ENCODE assay signal across 11 cellular contexts in the genomic region with DNA sequence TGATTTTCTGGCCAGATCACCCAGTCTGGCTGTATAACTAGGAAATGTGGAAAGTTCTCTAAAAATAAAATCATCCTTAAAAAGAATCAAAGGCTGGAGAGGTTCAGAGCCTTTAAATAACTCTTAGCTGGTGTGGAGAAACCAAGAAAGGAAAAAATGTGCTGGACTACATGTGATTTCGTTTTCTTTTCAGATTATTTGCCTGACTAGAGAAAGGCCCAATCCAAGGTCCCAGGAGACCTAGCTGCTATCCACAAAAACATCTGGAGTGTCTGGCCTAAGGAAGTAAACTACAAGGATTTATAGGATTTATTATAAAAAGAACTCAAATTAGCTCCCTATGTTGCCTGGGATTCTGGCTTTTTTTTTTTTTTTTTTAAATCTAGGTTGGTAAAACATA. TPM values are rescaled to one million over a fixed set of nuclear protein-coding genes. Genes with fewer than 3 reads are reported as not detected.
DNase-seq lines count a peak whose midpoint lies in the region; ATAC-seq, FAIRE-seq and TF ChIP-seq lines count a peak whose summit lies in the region.
"Had no signal": no experiment of that assay in that cellular context is flagged by ENCODE, and none has a peak within 500 bp of the region (broad histone marks: within the 10 kb centered on the region; RNA-seq: fewer than 3 reads in every experiment).

No MANE protein-coding gene starts in this region.

- no peak overlapping the region for H3K14ac ChIP-seq in trophoblast cell (ENCODE audit: low read length)

- peaks cover 1% of the 10 kb centered on the region for H3K36me3 Mint-ChIP-seq in chondrocyte (ENCODE audit: low read depth)

- H3K27ac Mint-ChIP-seq in chondrocyte (ENCODE audit: unreplicated experiment) = peak overlapping the region; percentile 91

- no peak for ATAC-seq in Right ventricle myocardium superior (ENCODE audit: poor library complexity)
- ATAC-seq in upper lobe of right lung = no peak
- ATAC-seq: K562 had no signal

- H3K4me1 Mint-ChIP-seq in chondrocyte (ENCODE audit: low read depth) = peaks cover 56% of the 10 kb centered on the region

- no peak overlapping the region for H3K23ac ChIP-seq in trophoblast cell (ENCODE audit: low read length)

- no peak overlapping the region for H3K18ac ChIP-seq in trophoblast cell (ENCODE audit: low read length)

- H2BK5ac ChIP-seq in trophoblast cell (ENCODE audit: low read depth, low read length, poor library complexity) = no peak overlapping the region

- H3K9me3 ChIP-seq in left ventricle myocardium inferior (replicated peaks) (no peaks in the 10 kb centered on the region), mucosa of stomach (ENCODE audit: control insufficient read depth, low read length) (no peaks in the 10 kb centered on the region), upper lobe of right lung (no peaks in the 10 kb centered on the region), trophoblast cell (ENCODE audit: insufficient read depth, low read depth, low read length) (peaks cover 8% of the 10 kb centered on the region)

- H3K27ac ChIP-seq in left ventricle myocardium inferior (replicated peaks) = no peak overlapping the region
- peak overlapping the region; percentile 97 for H3K27ac ChIP-seq in upper lobe of right lung
- no peak overlapping the region for H3K27ac ChIP-seq in trophoblast cell (ENCODE audit: low read depth, low read length)
- H3K27ac ChIP-seq: BLaER1 had no signal

- no peak for FAIRE-seq in GM12892 (lab: Jason Lieb, UNC)
- FAIRE-seq: K562 had no signal

- H3K36me3 ChIP-seq in left ventricle myocardium inferior (no peaks in the 10 kb centered on the region), mucosa of stomach (ENCODE audit: control insufficient read depth, insufficient read depth, low read length) (peaks cover 4% of the 10 kb centered on the region), upper lobe of right lung (no peaks in the 10 kb centered on the region), trophoblast cell (ENCODE audit: control insufficient read depth in 1 of 2, insufficient read depth in 2 of 2, low read length in 2 of 2) (no peaks in the 10 kb centered on the region)
- H3K36me3 ChIP-seq: BLaER1 had no signal

- peak overlapping the region; percentile 76 for H3K4me3 Mint-ChIP-seq in chondrocyte (ENCODE audit: unreplicated experiment)

- no peak overlapping the region for H2AK5ac ChIP-seq in trophoblast cell (ENCODE audit: low read length)

- TF ChIP-seq CTCF in left ventricle myocardium inferior (IDR thresholded peaks at IDR 0.05; ENCODE audit: borderline replicate concordance) (no peak), chondrocyte (IDR thresholded peaks at IDR 0.05) (no peak), upper lobe of right lung (IDR thresholded peaks at IDR 0.05) (no peak)

- no peak overlapping the region for H4K91ac ChIP-seq in trophoblast cell (ENCODE audit: low read depth, low read length)

- no peak for DNase-seq in left ventricle myocardium inferior
- no peak for DNase-seq in Right ventricle myocardium superior
- no peak for DNase-seq in chondrocyte (ENCODE audit: low spot score)
- no peak for DNase-seq in upper lobe of right lung
- DNase-seq in trophoblast cell = no peak
- no peak for DNase-seq in NCI-H226
- DNase-seq in GM12892 (ENCODE audit: insufficient read length) = no peak
- DNase-seq: cortex of kidney had no signal

- no peak overlapping the region for H2AFZ ChIP-seq in trophoblast cell (ENCODE audit: insufficient read depth, low read length, poor library complexity)

- peaks cover 25% of the 10 kb centered on the region for H3K4me1 ChIP-seq in left ventricle myocardium inferior
- peaks cover 29% of the 10 kb centered on the region for H3K4me1 ChIP-seq in mucosa of stomach (ENCODE audit: control insufficient read depth, insufficient read depth, low read length)
- no peaks in the 10 kb centered on the region for H3K4me1 ChIP-seq in upper lobe of right lung
- H3K4me1 ChIP-seq in trophoblast cell (ENCODE audit: control insufficient read depth in 1 of 2, insufficient read depth in 2 of 2, low read length in 2 of 2) = peaks cover 4 to 9% of the 10 kb centered on the region in 2 experiments
- H3K4me1 ChIP-seq: BLaER1 had no signal

- no peak overlapping the region for H4K12ac ChIP-seq in trophoblast cell (ENCODE audit: low read depth, low read length)

- WGBS in trophoblast cell (ENCODE audit: extremely low coverage, insufficient coverage, insufficient read length) = no CpG with 5 or more reads among the region's 1 CpG

- TF ChIP-seq POLR2A in GM12892 (IDR thresholded peaks at IDR 0.05; ENCODE audit: low read depth, low read length) = no peak

- H2BK12ac ChIP-seq in trophoblast cell (ENCODE audit: low read length) = no peak overlapping the region

- H3K4ac ChIP-seq in trophoblast cell (ENCODE audit: low read depth, low read length) = no peak overlapping the region

- H3K4me3 ChIP-seq in left ventricle myocardium inferior (peak overlapping the region; percentile 73), mucosa of stomach (ENCODE audit: low read length) (peak overlapping the region; percentile 83), upper lobe of right lung (peak overlapping the region; percentile 66), trophoblast cell (ENCODE audit: low read depth, low read length) (no peak overlapping the region)
- H3K4me3 ChIP-seq: K562 had no signal

- H3K4me2 ChIP-seq in trophoblast cell (ENCODE audit: low read length) = no peak overlapping the region
- H3K4me2 ChIP-seq: BLaER1 had no signal

- H3K79me2 ChIP-seq in trophoblast cell (ENCODE audit: control insufficient read depth, insufficient read depth, low read length, poor library complexity) = peaks cover 4% of the 10 kb centered on the region

- intact Hi-C loops in left ventricle myocardium inferior (cut with micrococcal nuclease) (no loop called here), Right ventricle myocardium superior (cut with DNase I) (no loop called here), upper lobe of right lung (cut with DNase I) (no loop called here)

- no peaks in the 10 kb centered on the region for H3K9me3 Mint-ChIP-seq in chondrocyte (ENCODE audit: low read depth)

- no peak overlapping the region for H2BK120ac ChIP-seq in trophoblast cell (ENCODE audit: insufficient read depth, low read length, poor library complexity)

- H3K9ac ChIP-seq in mucosa of stomach (ENCODE audit: low read length) (peak overlapping the region; percentile 99), trophoblast cell (ENCODE audit: low read length) (no peak overlapping the region)
- H3K9ac ChIP-seq: BLaER1 had no signal

- H3K79me1 ChIP-seq in trophoblast cell (ENCODE audit: low read length) = peaks cover 9% of the 10 kb centered on the region

- no peaks in the 10 kb centered on the region for H3K27me3 Mint-ChIP-seq in chondrocyte (ENCODE audit: low read depth)

- no peak overlapping the region for H4K8ac ChIP-seq in trophoblast cell (ENCODE audit: low read depth, low read length)

- H3K27me3 ChIP-seq in left ventricle myocardium inferior (ENCODE audit: low read depth) (peaks cover 38% of the 10 kb centered on the region), mucosa of stomach (ENCODE audit: control insufficient read depth, insufficient read depth, low read length) (peaks cover 18% of the 10 kb centered on the region), upper lobe of right lung (no peaks in the 10 kb centered on the region), trophoblast cell (ENCODE audit: insufficient read depth, low read length) (no peaks in the 10 kb centered on the region)
- H3K27me3 ChIP-seq: BLaER1 had no signal

RNA-seq across cellular contexts. Expression of a gene that starts 0.8 kb away (rescaled TPM):
- total RNA-seq in left ventricle myocardium inferior = 0.22 TPM
- total RNA-seq in Right ventricle myocardium superior = 0.27 TPM
- total RNA-seq in chondrocyte = 2.7 to 9.3 TPM (median 7.9 TPM) in 3 replicates
- total RNA-seq in upper lobe of right lung = 22.5 TPM
- polyA plus RNA-seq in trophoblast cell (2013) = 13.0 and 14.0 TPM in 2 replicates
- polyA plus RNA-seq in GM12892 (2012; ENCODE audit: missing spikeins) = not detected
- polyA plus RNA-seq: K562 had no signal

RNA-seq across cellular contexts. Expression of a gene that starts 39.5 kb away (rescaled TPM):
- 18.4 TPM for total RNA-seq in left ventricle myocardium inferior
- 14.5 TPM for total RNA-seq in Right ventricle myocardium superior
- 9.7 to 13.4 TPM (median 10.6 TPM) in 3 replicates for total RNA-seq in chondrocyte
- 74.4 TPM for total RNA-seq in upper lobe of right lung
- polyA plus RNA-seq in trophoblast cell (2013) = 145 and 158 TPM in 2 replicates
- polyA plus RNA-seq in GM12892 (2012; ENCODE audit: missing spikeins) = 9.2 TPM
